In the genomic region with DNA sequence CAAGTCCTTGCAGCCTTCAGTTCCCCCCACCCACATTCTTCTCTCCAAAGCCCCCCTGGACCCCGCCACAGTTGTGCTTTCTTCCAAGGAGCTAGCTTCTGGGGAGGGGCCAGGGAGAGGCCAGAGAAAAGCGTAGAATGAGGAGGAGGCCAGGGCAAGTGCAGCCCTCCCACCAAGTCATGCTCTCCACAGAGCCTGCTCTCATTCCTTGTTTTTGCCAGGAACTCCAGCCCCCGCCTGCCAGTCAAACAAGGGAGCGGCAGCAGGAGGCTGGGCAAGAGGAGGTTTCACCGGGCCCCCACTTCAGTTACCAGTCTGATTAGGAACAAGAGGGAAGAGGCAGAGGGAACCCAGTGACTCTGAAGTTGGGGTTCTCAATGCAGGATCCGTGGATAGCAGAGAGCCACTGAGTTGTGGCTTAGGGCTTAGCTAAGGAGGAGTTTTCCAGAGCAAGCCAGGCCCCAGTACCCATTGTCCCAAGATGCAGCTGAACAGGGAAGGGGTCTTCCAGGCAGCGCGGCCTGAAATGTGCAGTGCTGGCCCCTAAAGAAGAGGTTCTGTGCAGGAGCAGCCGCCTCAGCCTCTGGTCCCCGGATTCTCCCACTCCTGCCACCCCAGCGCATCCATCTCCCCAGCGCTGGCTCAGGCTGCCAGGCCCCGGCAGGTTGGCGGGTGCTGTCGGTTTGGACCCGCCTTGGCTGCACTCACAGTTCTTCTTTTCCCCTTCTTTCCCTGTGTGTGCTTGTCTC, we compare ENCODE assay signal across 19 cellular contexts.
DNase-seq lines count a peak whose midpoint lies in the region; FAIRE-seq and TF ChIP-seq lines count a peak whose summit lies in the region.
"Had no signal": no experiment of that assay in that cellular context is flagged by ENCODE, and none has a peak within 500 bp of the region (broad histone marks: within the 10 kb centered on the region; RNA-seq: fewer than 3 reads in every experiment).

No MANE protein-coding gene starts in this region.

- no peaks in the 10 kb centered on the region for H3K4me1 Mint-ChIP-seq in neural crest cell
- H3K4me1 Mint-ChIP-seq: memory B cell had no signal

- DNase-seq in adrenal gland (peak in 1 of 7 donors; percentile 7), head of caudate nucleus (peak in 41 of 42 donors; percentile 57 to 95 (median 80)), neural crest cell (ENCODE audit: low read depth, low spot score) (no peak), iPS-NIHi7 (ENCODE audit: extremely low spot score) (no peak), frontal cortex (ENCODE audit: low spot score in 2 of 2) (no peak), NCI-H146 treated with DMSO at 0.1 percent for 48 hours (lab: John Stamatoyannopoulos, UW; ENCODE audit: unreplicated experiment) (no peak), occipital lobe (lab: John Stamatoyannopoulos, UW) (no peak)
- DNase-seq: activated CD4-positive, alpha-beta T cell treated with anti-CD3 and anti-CD28 coated beads for 1 hour; activated naive CD4-positive, alpha-beta T cell; DMS53; effector CD8-positive, alpha-beta T cell; Karpas-422; NCI-H1417; NCI-H226; T-helper 9 cell had no signal

- peaks cover 8 to 13% of the 10 kb centered on the region in 2 donors for H3K4me1 ChIP-seq in adrenal gland (replicated peaks in 1 of 2)
- H3K4me1 ChIP-seq: breast epithelium had no signal

- H3K9me3 Mint-ChIP-seq in neural crest cell = no peaks in the 10 kb centered on the region
- H3K9me3 Mint-ChIP-seq: memory B cell had no signal

- intact Hi-C loops in adrenal gland (cut with DNase I) = loop anchor here in 1 of 2 donors (10.0 kb wide), 1 partner anchor 83 kb away; no protein-coding TSS in a partner anchor
- intact Hi-C loops in head of caudate nucleus (cut with DNase I) = no loop called here

- no peak overlapping the region for H3K4me3 Mint-ChIP-seq in neural crest cell
- H3K4me3 Mint-ChIP-seq: memory B cell had no signal

- peak overlapping the region; percentile 62 for H3K27ac Mint-ChIP-seq in neural crest cell (ENCODE audit: unreplicated experiment)
- H3K27ac Mint-ChIP-seq: memory B cell had no signal

- H3K36me3 Mint-ChIP-seq in neural crest cell (ENCODE audit: low read depth) = peaks cover 16% of the 10 kb centered on the region
- H3K36me3 Mint-ChIP-seq: memory B cell had no signal

- H3K4me3 ChIP-seq in adrenal gland = no peak overlapping the region
- H3K4me3 ChIP-seq: BLaER1 treated with 17β-estradiol and CSF1 and Interleukin-3, amounts not matched to agents 10 nM and 100 nM; breast epithelium had no signal

- no peaks in the 10 kb centered on the region for H3K9me3 ChIP-seq in adrenal gland (replicated peaks in 1 of 3)
- H3K9me3 ChIP-seq: breast epithelium had no signal

- peak overlapping the region in 3 of 5 donors; percentile 32 to 76 (median 70) for H3K27ac ChIP-seq in adrenal gland
- H3K27ac ChIP-seq in temporal lobe (ENCODE audit: low read depth, low read length) = peak overlapping the region; percentile 57
- H3K27ac ChIP-seq: BLaER1 treated with 17β-estradiol and CSF1 and Interleukin-3, amounts not matched to agents 10 nM and 100 nM had no signal

- peaks cover 0 to 87% of the 10 kb centered on the region in 2 donors for H3K36me3 ChIP-seq in adrenal gland (replicated peaks in 1 of 2)

- FAIRE-seq in frontal cortex (lab: Jason Lieb, UNC) = no peak

- H3K27me3 Mint-ChIP-seq in neural crest cell (ENCODE audit: low read depth) = no peaks in the 10 kb centered on the region

- no peaks in the 10 kb centered on the region for H3K27me3 ChIP-seq in adrenal gland
- H3K27me3 ChIP-seq: BLaER1 treated with 17β-estradiol and CSF1 and Interleukin-3, amounts not matched to agents 10 nM and 100 nM; breast epithelium had no signal

- no peak for TF ChIP-seq POLR2A in adrenal gland (IDR thresholded peaks at IDR 0.05)

- TF ChIP-seq CTCF in adrenal gland (IDR thresholded peaks at IDR 0.05) (no peak), neural crest cell (conservative IDR thresholded peaks at IDR 0.05) (no peak)

- 91 to 97% (median 94%) methylated on average over 10 to 16 of the region's 16 CpGs for WGBS in adrenal gland, 4 donors

Comparison
In these comparisons a context has a peak if more than half of its experiments do, and no peak if none do; other contexts are left out.
1. DNase-seq: peak in head of caudate nucleus (41 of 42); none in neural crest cell (single experiment), iPS-NIHi7 (single experiment), frontal cortex (0 of 2), NCI-H146 treated with DMSO at 0.1 percent for 48 hours (single experiment) and occipital lobe (single experiment).